In genomic region chr17:1399366-1399678, GRCh38 we compare ENCODE assay signal across 1 cellular context.
TF ChIP-seq lines count a peak whose summit lies in the region.

No MANE protein-coding gene starts in this region.

TF ChIP-seq in SK-N-SH treated with all-trans-retinoic acid at 6 μM for 48 hours, 23 proteins besides CTCF, POLR2A, EP300 and RAD21 (continued from another document):
- TF ChIP-seq CREB5 (CRISPR knock-in tag; IDR thresholded peaks at IDR 0.05; ENCODE audit: low read depth), result no peak
- TF ChIP-seq TCF4 (CRISPR knock-in tag; IDR thresholded peaks at IDR 0.05; ENCODE audit: borderline replicate concordance), result no peak
- no peak for TF ChIP-seq ZNF8 (CRISPR knock-in tag; IDR thresholded peaks at IDR 0.05)
- TF ChIP-seq ZFP30 (CRISPR knock-in tag; IDR thresholded peaks at IDR 0.05), result no peak
- no peak for TF ChIP-seq GLIS3 (CRISPR knock-in tag; IDR thresholded peaks at IDR 0.05)
- no peak for TF ChIP-seq RARB (CRISPR knock-in tag; IDR thresholded peaks at IDR 0.05)
- no peak for TF ChIP-seq CSRNP3 (CRISPR knock-in tag; IDR thresholded peaks at IDR 0.05)
- no peak for TF ChIP-seq OSR1 (CRISPR knock-in tag; IDR thresholded peaks at IDR 0.05)
- TF ChIP-seq ZC3H10 (CRISPR knock-in tag; IDR thresholded peaks at IDR 0.05), result no peak
- TF ChIP-seq ISL1 (CRISPR knock-in tag; IDR thresholded peaks at IDR 0.05), result no peak
- no peak for TF ChIP-seq CSDC2 (CRISPR knock-in tag; IDR thresholded peaks at IDR 0.05)
- TF ChIP-seq ZNF565 (CRISPR knock-in tag; conservative IDR thresholded peaks at IDR 0.05; ENCODE audit: low read depth), result no peak
- TF ChIP-seq PATZ1 (CRISPR knock-in tag; IDR thresholded peaks at IDR 0.05; ENCODE audit: borderline replicate concordance), result no peak
- no peak for TF ChIP-seq BACH2 (CRISPR knock-in tag; IDR thresholded peaks at IDR 0.05; ENCODE audit: borderline replicate concordance)
- TF ChIP-seq ZNF70 (CRISPR knock-in tag; IDR thresholded peaks at IDR 0.05), result no peak
- no peak for TF ChIP-seq POU6F1 (CRISPR knock-in tag; IDR thresholded peaks at IDR 0.05; ENCODE audit: borderline replicate concordance, low read depth)
- no peak for TF ChIP-seq SNAI2 (CRISPR knock-in tag; IDR thresholded peaks at IDR 0.05)
